23 cellular contexts compared by ENCODE assay signal in genomic region chr13:62919491-62919890, GRCh38.
"Had no signal": no experiment of that assay in that cellular context is flagged by ENCODE, and none has a peak within 500 bp of the region (broad histone marks: within the 10 kb centered on the region; RNA-seq: fewer than 3 reads in every experiment).

No MANE protein-coding gene starts in this region.

- H3K36me3 ChIP-seq: left lung, right lobe of liver, thyroid gland, transverse colon, upper lobe of left lung had no signal

- H3K27ac Mint-ChIP-seq: stimulated activated effector memory CD8-positive, alpha-beta T cell treated with anti-CD3 and anti-CD28 coated beads, Interleukin-12 subunit alpha, Interleukin-12 subunit beta, amount 100 ng/mL, for 72 hours; stimulated activated naive CD8-positive, alpha-beta T cell treated with anti-CD3 and anti-CD28 coated beads, Interleukin-15, amount 100 ng/mL, for 72 hours had no signal

- H3K27me3 Mint-ChIP-seq: naive thymus-derived CD4-positive, alpha-beta T cell; stimulated activated naive CD8-positive, alpha-beta T cell treated with anti-CD3 and anti-CD28 coated beads, Interleukin-15, amount 100 ng/mL, for 72 hours had no signal

- H3K4me1 ChIP-seq: left lung, parathyroid adenoma, psoas muscle, right lobe of liver, testis, thyroid gland, transverse colon, upper lobe of left lung had no signal

- H3K4me3 ChIP-seq: left lung, lung, mucosa of descending colon, psoas muscle, right lobe of liver, skin epidermis, testis, thyroid gland, transverse colon, upper lobe of left lung had no signal

- ATAC-seq: left colon; left lung; mucosa of descending colon; naive thymus-derived CD4-positive, alpha-beta T cell; psoas muscle; stimulated activated effector memory CD8-positive, alpha-beta T cell treated with anti-CD3 and anti-CD28 coated beads, Interleukin-12 subunit alpha, Interleukin-12 subunit beta, amount 100 ng/mL, for 72 hours; stimulated activated naive CD8-positive, alpha-beta T cell treated with anti-CD3 and anti-CD28 coated beads, Interleukin-15, amount 100 ng/mL, for 72 hours had no signal

- H3K27me3 ChIP-seq: left lung, right lobe of liver, testis, thyroid gland, transverse colon, upper lobe of left lung had no signal

- H3K9me3 ChIP-seq: left lung, psoas muscle, right lobe of liver, testis, thyroid gland, transverse colon, upper lobe of left lung had no signal

- H3K79me2 ChIP-seq: parathyroid adenoma had no signal

- FAIRE-seq: keratinocyte, urothelium cell line had no signal

- H3K36me3 Mint-ChIP-seq: stimulated activated effector memory CD8-positive, alpha-beta T cell treated with anti-CD3 and anti-CD28 coated beads, Interleukin-12 subunit alpha, Interleukin-12 subunit beta, amount 100 ng/mL, for 72 hours had no signal

- H3K4me1 Mint-ChIP-seq: naive thymus-derived CD4-positive, alpha-beta T cell; stimulated activated effector memory CD8-positive, alpha-beta T cell treated with anti-CD3 and anti-CD28 coated beads, Interleukin-12 subunit alpha, Interleukin-12 subunit beta, amount 100 ng/mL, for 72 hours; stimulated activated naive CD8-positive, alpha-beta T cell treated with anti-CD3 and anti-CD28 coated beads, Interleukin-15, amount 100 ng/mL, for 72 hours had no signal

- H2AFZ ChIP-seq: parathyroid adenoma had no signal

- H3K9me3 Mint-ChIP-seq: stimulated activated naive CD8-positive, alpha-beta T cell treated with anti-CD3 and anti-CD28 coated beads, Interleukin-15, amount 100 ng/mL, for 72 hours had no signal

- DNase-seq: head of caudate nucleus; hippocampal formation; left colon; midbrain; naive thymus-derived CD4-positive, alpha-beta T cell; nucleus accumbens; stimulated activated CD4-positive, alpha-beta T cell treated with anti-CD3 and anti-CD28 coated beads, Interleukin-4, amount 100 ng/mL, for 24 hours; stimulated activated naive CD4-positive, alpha-beta T cell treated with Interleukin-2 at 50 U/mL for 16 hours; stimulated activated naive CD8-positive, alpha-beta T cell treated with anti-CD3 and anti-CD28 coated beads, Interleukin-15, amount 100 ng/mL, for 72 hours; testis; thyroid gland; transverse colon had no signal

- H3K9ac ChIP-seq: parathyroid adenoma had no signal

- H3K4me3 Mint-ChIP-seq: naive thymus-derived CD4-positive, alpha-beta T cell; stimulated activated effector memory CD8-positive, alpha-beta T cell treated with anti-CD3 and anti-CD28 coated beads, Interleukin-12 subunit alpha, Interleukin-12 subunit beta, amount 100 ng/mL, for 72 hours; stimulated activated naive CD8-positive, alpha-beta T cell treated with anti-CD3 and anti-CD28 coated beads, Interleukin-15, amount 100 ng/mL, for 72 hours had no signal

- H3K27ac ChIP-seq: left lung, parathyroid adenoma, psoas muscle, right lobe of liver, testis, thyroid gland, transverse colon, upper lobe of left lung had no signal
